27 cellular contexts compared by ENCODE assay signal in genomic region chr2:127351603-127352002, GRCh38.
"Had no signal": no experiment of that assay in that cellular context is flagged by ENCODE, and none has a peak within 500 bp of the region (broad histone marks: within the 10 kb centered on the region; RNA-seq: fewer than 3 reads in every experiment).

No MANE protein-coding gene starts in this region.

- H3K4me1 Mint-ChIP-seq: nephron progenitor cell, neural progenitor cell had no signal

- H3K27ac ChIP-seq: heart right ventricle, hepatocyte, lower lobe of right lung, neural progenitor cell, ovary, right atrium auricular region, skin epidermis, stomach, testis, thyroid gland, transverse colon, upper lobe of right lung had no signal

- H3K9me3 Mint-ChIP-seq: naive B cell, natural killer cell had no signal

- H3K9me3 ChIP-seq: lower lobe of right lung, ovary, right atrium auricular region, stomach, testis, thyroid gland, transverse colon, upper lobe of right lung had no signal

- H3K27me3 ChIP-seq: heart right ventricle, hepatocyte, neural progenitor cell, ovary, right atrium auricular region, stomach, testis, thyroid gland, transverse colon, upper lobe of right lung had no signal

- DNase-seq: heart right ventricle; islet precursor cell; left ventricle myocardium superior; lower lobe of right lung; mesendoderm; naive B cell; natural killer cell; nephron progenitor cell; ovary; stimulated activated CD4-positive, alpha-beta T cell treated with anti-CD3 and anti-CD28 coated beads, Interleukin-12 subunit alpha, Interleukin-12 subunit beta, amount 100 ng/mL, for 4 hours; stimulated activated CD4-positive, alpha-beta T cell treated with anti-CD3 and anti-CD28 coated beads, Interleukin-15, amount 100 ng/mL, for 24 hours; stimulated activated CD4-positive, alpha-beta T cell treated with anti-CD3 and anti-CD28 coated beads, Interleukin-2, amount 100 ng/mL, for 24 hours; stimulated activated CD4-positive, alpha-beta T cell treated with anti-CD3 and anti-CD28 coated beads, Interleukin-4, amount 100 ng/mL, for 1 hour; stimulated activated naive B cell treated with anti-CD40 and anti-IgM and Interleukin-4, amounts not matched to agents 10 μg/mL and 1 μg/mL and 100 μg/mL, for 72 hours; stimulated activated naive CD8-positive, alpha-beta T cell treated with anti-CD3 and anti-CD28 coated beads, Interleukin-15, Interleukin-2, amounts not matched to agents 100 U/mL and 50 U/mL, for 24 hours; stomach; testis; thyroid gland; transverse colon; upper lobe of right lung had no signal

- H3K4me3 Mint-ChIP-seq: mesothelial cell of epicardium; natural killer cell; nephron progenitor cell; neural progenitor cell; stimulated activated naive B cell treated with anti-CD40 and anti-IgM and Interleukin-4, amounts not matched to agents 10 μg/mL and 1 μg/mL and 100 μg/mL, for 72 hours had no signal

- H3K27me3 Mint-ChIP-seq: naive B cell; progenitor cell of endocrine pancreas; stimulated activated naive B cell treated with anti-CD40 and anti-IgM and Interleukin-4, amounts not matched to agents 10 μg/mL and 1 μg/mL and 100 μg/mL, for 72 hours had no signal

- H3K4me3 ChIP-seq: heart right ventricle, hepatocyte, lower lobe of right lung, neural progenitor cell, ovary, right atrium auricular region, skin epidermis, stomach, testis, thyroid gland, transverse colon, upper lobe of right lung had no signal

- H3K4me2 ChIP-seq: hepatocyte, neural progenitor cell had no signal

- H3K27ac Mint-ChIP-seq: mesothelial cell of epicardium; nephron progenitor cell; neural progenitor cell; progenitor cell of endocrine pancreas; stimulated activated naive B cell treated with anti-CD40 and anti-IgM and Interleukin-4, amounts not matched to agents 10 μg/mL and 1 μg/mL and 100 μg/mL, for 72 hours had no signal

- ATAC-seq: lower lobe of right lung; natural killer cell; sciatic nerve; stimulated activated naive B cell treated with anti-CD40 and anti-IgM and Interleukin-4, amounts not matched to agents 10 μg/mL and 1 μg/mL and 100 μg/mL, for 72 hours; stimulated activated naive CD8-positive, alpha-beta T cell treated with anti-CD3 and anti-CD28 coated beads, Interleukin-15, Interleukin-2, amounts not matched to agents 100 U/mL and 50 U/mL, for 24 hours; upper lobe of right lung had no signal

- H3K36me3 ChIP-seq: heart right ventricle, lower lobe of right lung, neural progenitor cell, ovary, right atrium auricular region, stomach, thyroid gland, transverse colon, upper lobe of right lung had no signal

- H3K9ac ChIP-seq: neural progenitor cell had no signal

- H3K36me3 Mint-ChIP-seq: natural killer cell had no signal

- H2AFZ ChIP-seq: hepatocyte, neural progenitor cell had no signal
